In the genomic region with DNA sequence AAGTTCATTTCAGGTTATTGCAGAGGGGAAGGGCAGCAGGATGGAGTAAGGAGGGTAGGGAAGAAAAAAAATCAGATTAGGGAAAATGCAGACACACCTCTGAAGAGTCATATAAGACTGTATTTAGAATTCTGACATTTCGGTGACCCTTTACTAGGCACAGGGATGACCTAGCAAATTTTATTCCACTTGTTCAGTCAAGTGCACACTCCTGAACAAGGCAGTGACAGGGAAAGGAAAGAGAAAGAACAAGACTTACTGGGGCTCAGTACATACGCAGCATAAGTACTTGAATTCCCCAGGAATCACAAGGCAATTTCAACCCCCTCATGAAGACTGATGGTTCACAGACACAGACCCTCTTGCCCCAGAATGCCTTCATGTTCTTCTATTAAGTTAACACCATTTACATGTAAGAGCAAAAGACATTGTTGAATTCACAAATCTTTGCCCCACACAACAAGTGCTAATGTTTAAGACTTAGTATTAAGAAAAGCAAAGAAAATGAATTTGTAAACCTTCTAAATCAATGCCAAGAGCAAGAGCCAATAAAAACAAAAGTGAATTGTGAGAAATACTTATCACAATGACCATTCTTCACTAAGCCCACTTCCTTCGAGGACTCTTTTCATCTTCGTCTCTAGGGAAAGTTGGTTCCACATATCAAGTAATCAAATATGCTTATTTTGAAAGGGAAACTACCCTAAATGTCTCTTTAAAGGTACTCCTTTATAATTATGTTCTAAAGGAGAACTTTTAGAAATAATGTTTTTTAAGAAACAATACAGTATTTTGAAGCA, we compare ENCODE assay signal across 15 cellular contexts. TPM values are rescaled to one million over a fixed set of nuclear protein-coding genes. Genes with fewer than 3 reads are reported as not detected.
DNase-seq lines count a peak whose midpoint lies in the region; ATAC-seq and TF ChIP-seq lines count a peak whose summit lies in the region.
"Had no signal": no experiment of that assay in that cellular context is flagged by ENCODE, and none has a peak within 500 bp of the region (broad histone marks: within the 10 kb centered on the region; RNA-seq: fewer than 3 reads in every experiment).

No MANE protein-coding gene starts in this region.

- no peak for ATAC-seq in gastroesophageal sphincter
- ATAC-seq in activated CD8-positive, alpha-beta memory T cell treated with anti-CD3 and anti-CD28 coated beads, Interleukin-2, amount 10 ng/mL, durations not matched to agents 7 days and 5 days, result no peak
- ATAC-seq: HepG2, PC-3, T-helper 17 cell had no signal

- DNase-seq in astrocyte of the hippocampus (ENCODE audit: low read depth, low spot score) (peak; percentile 22), osteocyte (ENCODE audit: extremely low spot score, unreplicated experiment) (no peak), hepatocyte (ENCODE audit: low spot score) (no peak), middle frontal gyrus (ENCODE audit: extremely low spot score, low spot score) (no peak), retina (no peak)
- DNase-seq in activated CD8-positive, alpha-beta memory T cell treated with anti-CD3 and anti-CD28 coated beads, Interleukin-2, amount 10 ng/mL, durations not matched to agents 7 days and 5 days, result no peak
- DNase-seq: activated CD4-positive, alpha-beta T cell treated with anti-CD3 and anti-CD28 coated beads, Interleukin-2, amount 10 ng/mL, durations not matched to agents 7 days and 5 days; endodermal cell; NCI-H1048; NCI-H345; PC-3; T-helper 17 cell had no signal

- H3K27ac ChIP-seq in ACC112 (ENCODE audit: low read depth, low read length) (peak overlapping the region; percentile 4; the same call in 1 of the 2 replicates), gastroesophageal sphincter (peak overlapping the region in 3 of 4 donors; percentile 46 to 62 (median 48)), hepatocyte (no peak overlapping the region)

- CTCF ChIA-PET in activated CD8-positive, alpha-beta memory T cell treated with anti-CD3 and anti-CD28 coated beads, Interleukin-2, amount 10 ng/mL, durations not matched to agents 7 days and 5 days (lab: Charles Lee), result no interaction called here

- H3K4me3 Mint-ChIP-seq in osteocyte (ENCODE audit: unreplicated experiment), result no peak overlapping the region
- no peak overlapping the region for H3K4me3 Mint-ChIP-seq in activated CD8-positive, alpha-beta memory T cell treated with anti-CD3 and anti-CD28 coated beads, Interleukin-2, amount 10 ng/mL, durations not matched to agents 7 days and 5 days
- H3K4me3 Mint-ChIP-seq: activated CD4-positive, alpha-beta T cell treated with anti-CD3 and anti-CD28 coated beads, Interleukin-2, amount 10 ng/mL, durations not matched to agents 7 days and 5 days; endodermal cell; T-helper 17 cell had no signal

- H3K9me3 ChIP-seq in gastroesophageal sphincter (no peaks in the 10 kb centered on the region), hepatocyte (ENCODE audit: low read depth) (no peaks in the 10 kb centered on the region)

- H3K79me2 ChIP-seq in ACC112 (ENCODE audit: control insufficient read depth, insufficient read depth, low read length, unreplicated experiment) (peaks cover 2% of the 10 kb centered on the region), hepatocyte (peaks cover 96% of the 10 kb centered on the region)

- no peaks in the 10 kb centered on the region for H3K9me2 ChIP-seq in hepatocyte (replicated peaks; ENCODE audit: insufficient read depth)

- TF ChIP-seq CTCF in gastroesophageal sphincter (IDR thresholded peaks at IDR 0.05) (no peak), osteocyte (IDR thresholded peaks at IDR 0.05) (no peak), hepatocyte (IDR thresholded peaks at IDR 0.05; ENCODE audit: poor library complexity) (no peak)

- no peaks in the 10 kb centered on the region for H3K9me3 Mint-ChIP-seq in osteocyte (ENCODE audit: unreplicated experiment)
- H3K9me3 Mint-ChIP-seq in activated CD8-positive, alpha-beta memory T cell treated with anti-CD3 and anti-CD28 coated beads, Interleukin-2, amount 10 ng/mL, durations not matched to agents 7 days and 5 days (ENCODE audit: low read depth), result peaks cover 2% of the 10 kb centered on the region
- H3K9me3 Mint-ChIP-seq: activated CD4-positive, alpha-beta T cell treated with anti-CD3 and anti-CD28 coated beads, Interleukin-2, amount 10 ng/mL, durations not matched to agents 7 days and 5 days; endodermal cell had no signal

- H2AFZ ChIP-seq in ACC112 (ENCODE audit: low read length, unreplicated experiment) (peak overlapping the region; percentile 20), hepatocyte (no peak overlapping the region)

- no peaks in the 10 kb centered on the region for H3K27me3 ChIP-seq in ACC112 (ENCODE audit: insufficient read depth, low read length)
- H3K27me3 ChIP-seq in gastroesophageal sphincter, result no peaks in the 10 kb centered on the region
- no peaks in the 10 kb centered on the region for H3K27me3 ChIP-seq in hepatocyte

- H3K4me3 ChIP-seq in ACC112 (ENCODE audit: low read depth, low read length) (peak overlapping the region; percentile 53), gastroesophageal sphincter (no peak overlapping the region), hepatocyte (no peak overlapping the region)

- no peak overlapping the region for H3K4me2 ChIP-seq in hepatocyte

- no peak for TF ChIP-seq EP300 in gastroesophageal sphincter (IDR thresholded peaks at IDR 0.05)

- no peak for TF ChIP-seq POLR2A in gastroesophageal sphincter (IDR thresholded peaks at IDR 0.05)

- H3K36me3 ChIP-seq in ACC112 (ENCODE audit: insufficient read depth, low read length) (no peaks in the 10 kb centered on the region), gastroesophageal sphincter (no peaks in the 10 kb centered on the region), hepatocyte (replicated peaks; ENCODE audit: insufficient read depth, low read depth) (no peaks in the 10 kb centered on the region)

- H3K4me1 ChIP-seq in ACC112 (ENCODE audit: control insufficient read depth, insufficient read depth, low read length, unreplicated experiment) (peaks cover 46% of the 10 kb centered on the region), gastroesophageal sphincter (peaks cover 11 to 70% (median 21%) of the 10 kb centered on the region in 3 donors), hepatocyte (ENCODE audit: insufficient read depth) (peaks cover 19% of the 10 kb centered on the region)

- H3K4me1 Mint-ChIP-seq in osteocyte (ENCODE audit: unreplicated experiment), result peaks cover 40% of the 10 kb centered on the region
- no peaks in the 10 kb centered on the region for H3K4me1 Mint-ChIP-seq in activated CD8-positive, alpha-beta memory T cell treated with anti-CD3 and anti-CD28 coated beads, Interleukin-2, amount 10 ng/mL, durations not matched to agents 7 days and 5 days
- H3K4me1 Mint-ChIP-seq: activated CD4-positive, alpha-beta T cell treated with anti-CD3 and anti-CD28 coated beads, Interleukin-2, amount 10 ng/mL, durations not matched to agents 7 days and 5 days; T-helper 17 cell had no signal

- H3K27ac Mint-ChIP-seq in osteocyte (ENCODE audit: unreplicated experiment), result peak overlapping the region; percentile 29
- H3K27ac Mint-ChIP-seq in activated CD8-positive, alpha-beta memory T cell treated with anti-CD3 and anti-CD28 coated beads, Interleukin-2, amount 10 ng/mL, durations not matched to agents 7 days and 5 days, result no peak overlapping the region
- H3K27ac Mint-ChIP-seq: activated CD4-positive, alpha-beta T cell treated with anti-CD3 and anti-CD28 coated beads, Interleukin-2, amount 10 ng/mL, durations not matched to agents 7 days and 5 days; endodermal cell; T-helper 17 cell had no signal

- no peaks in the 10 kb centered on the region for H3K27me3 Mint-ChIP-seq in osteocyte (ENCODE audit: unreplicated experiment)
- no peaks in the 10 kb centered on the region for H3K27me3 Mint-ChIP-seq in activated CD8-positive, alpha-beta memory T cell treated with anti-CD3 and anti-CD28 coated beads, Interleukin-2, amount 10 ng/mL, durations not matched to agents 7 days and 5 days
- H3K27me3 Mint-ChIP-seq: T-helper 17 cell had no signal

- 39 to 51% methylated on average over 3 to 4 of the region's 4 CpGs for WGBS in gastroesophageal sphincter (ENCODE audit: low coverage in 1 of 2), 2 donors
- WGBS in hepatocyte (ENCODE audit: low lambda C conversion rate, missing lambda C conversion rate), result 76% methylated on average over 4 of the region's 4 CpGs

- H3K36me3 Mint-ChIP-seq in osteocyte (ENCODE audit: unreplicated experiment), result peaks cover 2% of the 10 kb centered on the region
- H3K36me3 Mint-ChIP-seq in activated CD8-positive, alpha-beta memory T cell treated with anti-CD3 and anti-CD28 coated beads, Interleukin-2, amount 10 ng/mL, durations not matched to agents 7 days and 5 days, result no peaks in the 10 kb centered on the region

- peaks cover 5% of the 10 kb centered on the region for H4K20me1 ChIP-seq in hepatocyte (ENCODE audit: insufficient read depth, poor library complexity, severe bottlenecking)

RNA-seq across cellular contexts. Expression of a gene that starts 47.0 kb away (rescaled TPM):
- 10 to 100 TPM; 25.7 to 71.6 (median 56.6) TPM for total RNA-seq in gastroesophageal sphincter
- 8.9 and 11.3 TPM in 2 replicates for total RNA-seq in osteocyte
- not detected for total RNA-seq in activated CD8-positive, alpha-beta memory T cell treated with anti-CD3 and anti-CD28 coated beads, Interleukin-2, amount 10 ng/mL, durations not matched to agents 7 days and 5 days
- total RNA-seq in hepatocyte, result 146 TPM in 2 replicates
- polyA plus RNA-seq in hepatocyte, result 87.3 and 108 TPM in 2 replicates
- total RNA-seq: activated CD4-positive, alpha-beta T cell treated with anti-CD3 and anti-CD28 coated beads, Interleukin-2, amount 10 ng/mL, durations not matched to agents 7 days and 5 days had no signal
